9 cellular contexts compared by ENCODE assay signal in genomic region chr7:121872831-121873764, GRCh38. TPM values are rescaled to one million over a fixed set of nuclear protein-coding genes. Genes with fewer than 3 reads are reported as not detected.
DNase-seq lines count a peak whose midpoint lies in the region; ATAC-seq, FAIRE-seq and TF ChIP-seq lines count a peak whose summit lies in the region.
"Had no signal": no experiment of that assay in that cellular context is flagged by ENCODE, and none has a peak within 500 bp of the region (broad histone marks: within the 10 kb centered on the region; RNA-seq: fewer than 3 reads in every experiment).

Gene PTPRZ1, plus strand, starts transcription at chr7:121873161. Its CDS starts 339 bp downstream, at chr7:121873500.

- H3K4me3 ChIP-seq in H1 (ENCODE audit: extremely low read depth in 1 of 4, insufficient read depth in 2 of 4, low read depth in 3 of 4, low read length in 4 of 4) (peak within 1 kb of the TSS; percentile 89 to 95 (median 94)), lower lobe of right lung (peak within 1 kb of the TSS; percentile 51), thoracic aorta (peak within 1 kb of the TSS; percentile 83)

- in situ Hi-C loops in KBM-7 (cut with MboI; ENCODE audit: low pct_unique_long_range_greater_than_20kb, low sequenced_read_pairs), result no loop called here

- no peaks in the 10 kb centered on the region for H3K36me3 Mint-ChIP-seq in T-helper 1 cell treated with Interleukin-12 subunit alpha and Interleukin-12 subunit beta and Interleukin-4 antibody, amounts not matched to agents 30 μg/mL and 1 μg/mL, for 36 hours (ENCODE audit: low read depth)

- no peak within 1 kb of the TSS for H3K27ac Mint-ChIP-seq in T-helper 1 cell treated with Interleukin-12 subunit alpha and Interleukin-12 subunit beta and Interleukin-4 antibody, amounts not matched to agents 30 μg/mL and 1 μg/mL, for 36 hours

- H4K8ac ChIP-seq in H1 (ENCODE audit: extremely low read depth, insufficient read depth, low read length), result peak within 1 kb of the TSS; percentile 54

- H2BK120ac ChIP-seq in H1 (replicated peaks; ENCODE audit: low read depth, low read length), result peak within 1 kb of the TSS; percentile 82

- H3K4me1 ChIP-seq in H1 (replicated peaks in 1 of 4; ENCODE audit: control insufficient read depth in 3 of 4, insufficient read depth in 4 of 4, low read length in 3 of 4) (peaks cover 6 to 14% (median 13%) of the 10 kb centered on the region in 4 experiments; a peak in 4 of 7 replicates), lower lobe of right lung (no peaks in the 10 kb centered on the region), thoracic aorta (ENCODE audit: control insufficient read depth in 1 of 2, low read depth in 2 of 2) (peaks cover 0 to 19% of the 10 kb centered on the region in 2 donors)

- 1% methylated on average over 75 of the region's 85 CpGs; no CpG with 5 or more reads in 1 of the 2 experiments for WGBS in H1 (ENCODE audit: extremely low coverage in 1 of 2, insufficient coverage in 1 of 2, insufficient read length in 1 of 2, insufficient replicate concordance in 2 of 2, low coverage in 1 of 2, low lambda C conversion rate in 2 of 2, missing lambda C conversion rate in 1 of 2), 2 experiments

- peak within 1 kb of the TSS; percentile 95 for H3K56ac ChIP-seq in H1 (replicated peaks; ENCODE audit: insufficient read length, low read depth, low read length)

- peak within 1 kb of the TSS; percentile 89 for H2BK5ac ChIP-seq in H1 (ENCODE audit: low read depth, low read length)

- DNase-seq in T-helper 1 cell, result no peak
- peak; percentile 79 for DNase-seq in NCI-H526 treated with DMSO at 0.1 percent for 48 hours (lab: John Stamatoyannopoulos, UW)
- peak; percentile 23 to 86 for DNase-seq in H1 (ENCODE audit: low read depth in 1 of 2, low spot score in 2 of 2)
- DNase-seq in lower lobe of right lung, result peak; percentile 36
- DNase-seq in thoracic aorta (ENCODE audit: low spot score), result no peak
- DNase-seq in stimulated activated CD4-positive, alpha-beta T cell treated with anti-CD3 and anti-CD28 coated beads, Interleukin-1b, Interleukin-23, amount 100 ng/mL, for 48 hours, result no peak
- no peak for DNase-seq in KBM-7

- H2BK15ac ChIP-seq in H1 (ENCODE audit: low read length), result no peak within 1 kb of the TSS; the same call in 1 of the 2 replicates

- peaks cover 0 to 5% of the 10 kb centered on the region in 2 experiments for H4K20me1 ChIP-seq in H1 (replicated peaks in 1 of 2; ENCODE audit: control insufficient read depth in 1 of 2, insufficient read depth in 2 of 2, low read length in 2 of 2)

- peak within 1 kb of the TSS; percentile 75 for H4K5ac ChIP-seq in H1 (ENCODE audit: insufficient read length, low read depth, low read length)

- no peak within 1 kb of the TSS for H2BK20ac ChIP-seq in H1 (ENCODE audit: low read length)

- peak within 1 kb of the TSS; percentile 2 for H3K23ac ChIP-seq in H1 (ENCODE audit: insufficient read length)

- H3K27me3 Mint-ChIP-seq in T-helper 1 cell treated with Interleukin-12 subunit alpha and Interleukin-12 subunit beta and Interleukin-4 antibody, amounts not matched to agents 30 μg/mL and 1 μg/mL, for 36 hours (ENCODE audit: low read depth), result peaks cover 54% of the 10 kb centered on the region

- no peaks in the 10 kb centered on the region for H3K9me3 ChIP-seq in H1 (ENCODE audit: insufficient read depth in 2 of 2, low read depth in 1 of 2, low read length in 1 of 2)
- no peaks in the 10 kb centered on the region for H3K9me3 ChIP-seq in lower lobe of right lung
- no peaks in the 10 kb centered on the region for H3K9me3 ChIP-seq in thoracic aorta

- no peak for TF ChIP-seq CTCF in H1 (IDR thresholded peaks at IDR 0.05; ENCODE audit: control extremely low read depth in 1 of 3, insufficient read depth in 1 of 3, low read depth in 1 of 3, low read length in 3 of 3)
- no peak for TF ChIP-seq CTCF in lower lobe of right lung (IDR thresholded peaks at IDR 0.05)
- TF ChIP-seq CTCF in thoracic aorta (IDR thresholded peaks at IDR 0.05), result no peak

- peak; percentile 64 to 85 for TF ChIP-seq POLR2A in H1 (IDR thresholded peaks at IDR 0.05; ENCODE audit: control extremely low read depth in 1 of 2, low read depth in 2 of 2, low read length in 2 of 2)

- H4K91ac ChIP-seq in H1 (replicated peaks; ENCODE audit: insufficient read length, low read length), result peak within 1 kb of the TSS; percentile 90

- H2BK12ac ChIP-seq in H1 (ENCODE audit: low read depth, low read length), result peak within 1 kb of the TSS; percentile 77; the same call in 1 of the 2 replicates

- no peaks in the 10 kb centered on the region for H3K27me3 ChIP-seq in H1 (replicated peaks in 1 of 4; ENCODE audit: control insufficient read depth in 3 of 4, extremely low read depth in 1 of 4, insufficient read depth in 3 of 4, low read length in 3 of 4)
- H3K27me3 ChIP-seq in lower lobe of right lung (ENCODE audit: low read depth), result peaks cover 38% of the 10 kb centered on the region
- no peaks in the 10 kb centered on the region for H3K27me3 ChIP-seq in thoracic aorta (replicated peaks; ENCODE audit: insufficient read depth)

- no peak for TF ChIP-seq EP300 in H1 (IDR thresholded peaks at IDR 0.05; ENCODE audit: borderline replicate concordance in 1 of 2, low read depth in 2 of 2, low read length in 2 of 2)

- H3K36me3 ChIP-seq in H1 (ENCODE audit: control insufficient read depth in 2 of 4, insufficient read depth in 4 of 4, low read length in 3 of 4) (peaks cover 0 to 3% (median 0%) of the 10 kb centered on the region in 4 experiments; a peak in 1 of 8 replicates), lower lobe of right lung (no peaks in the 10 kb centered on the region), thoracic aorta (no peaks in the 10 kb centered on the region)

- CTCF ChIA-PET in H1 (lab: Charles Lee; ENCODE audit: partially characterized antibody), result interaction anchor here (0.6 to 0.9 kb wide), 5 partner anchors 74 to 801 kb away, joined by 3 to 4 read pairs (median 3); no protein-coding TSS in a partner anchor

- peak within 1 kb of the TSS; percentile 55; the same call in 1 of the 2 replicates for H2AFZ ChIP-seq in H1 (ENCODE audit: low read length)

- FAIRE-seq in H1 (lab: Jason Lieb, UNC), result no peak

- no peak within 1 kb of the TSS for H2AK5ac ChIP-seq in H1 (ENCODE audit: low read depth, low read length)

- POLR2A ChIA-PET in H1 (lab: Charles Lee; ENCODE audit: partially characterized antibody), result interaction anchor here (0.7 to 1.4 kb wide), 13 partner anchors 9 to 122 kb away, joined by 3 to 8 read pairs (median 5); no protein-coding TSS in a partner anchor

- H3K9ac ChIP-seq in H1 (replicated peaks in 1 of 4; ENCODE audit: extremely low read depth in 1 of 4, low read depth in 3 of 4, low read length in 3 of 4), result peak within 1 kb of the TSS; percentile 83 to 99 (median 88)

- H3K14ac ChIP-seq in H1 (ENCODE audit: insufficient read length), result peak within 1 kb of the TSS; percentile 56

- intact Hi-C loops in lower lobe of right lung (cut with DNase I), result no loop called here

- peaks cover 3% of the 10 kb centered on the region for H3K4me1 Mint-ChIP-seq in T-helper 1 cell treated with Interleukin-12 subunit alpha and Interleukin-12 subunit beta and Interleukin-4 antibody, amounts not matched to agents 30 μg/mL and 1 μg/mL, for 36 hours (ENCODE audit: low read depth)

- peak; percentile 73 to 83 for ATAC-seq in lower lobe of right lung
- ATAC-seq in thoracic aorta (ENCODE audit: insufficient number of reproducible peaks, low FRiP score, low read depth), result no peak

- H3K4me2 ChIP-seq in H1 (ENCODE audit: insufficient read depth in 1 of 2, low read depth in 2 of 2, low read length in 2 of 2), result peak within 1 kb of the TSS; percentile 88 to 96

- H3K4me3 Mint-ChIP-seq in T-helper 1 cell treated with Interleukin-12 subunit alpha and Interleukin-12 subunit beta and Interleukin-4 antibody, amounts not matched to agents 30 μg/mL and 1 μg/mL, for 36 hours, result peak within 1 kb of the TSS; percentile 68

- peaks cover 6% of the 10 kb centered on the region; the same call in 1 of the 2 replicates for H3K23me2 ChIP-seq in H1 (ENCODE audit: low read depth, low read length)

- H3K4ac ChIP-seq in H1 (replicated peaks; ENCODE audit: insufficient read length, low read depth, low read length), result peak within 1 kb of the TSS; percentile 44

- peak within 1 kb of the TSS; percentile 80 for H3K18ac ChIP-seq in H1 (ENCODE audit: extremely low read depth, low read length)

- H3K27ac ChIP-seq in H1 (ENCODE audit: low read depth, low read length), result peak within 1 kb of the TSS; percentile 55; the same call in 1 of the 2 replicates
- no peak within 1 kb of the TSS for H3K27ac ChIP-seq in lower lobe of right lung
- no peak within 1 kb of the TSS for H3K27ac ChIP-seq in thoracic aorta

- H3K79me2 ChIP-seq in H1 (ENCODE audit: control insufficient read depth in 1 of 2, insufficient read depth in 2 of 2, low read length in 2 of 2), result peaks cover 23 to 57% of the 10 kb centered on the region in 2 experiments

- H3K9me3 Mint-ChIP-seq in T-helper 1 cell treated with Interleukin-12 subunit alpha and Interleukin-12 subunit beta and Interleukin-4 antibody, amounts not matched to agents 30 μg/mL and 1 μg/mL, for 36 hours, result no peaks in the 10 kb centered on the region

- no peaks in the 10 kb centered on the region; the same call in 1 of the 2 replicates for H3K79me1 ChIP-seq in H1 (ENCODE audit: low read depth, low read length)

- TF ChIP-seq RAD21 in H1 (IDR thresholded peaks at IDR 0.05 in 1 of 2, conservative IDR thresholded peaks at IDR 0.05 in 1 of 2; ENCODE audit: low read depth in 2 of 2, low read length in 2 of 2), result 0 out of 4 replicates have a peak, but pooled peaks of 1 of the 2 experiments have one; percentile 0

TF ChIP-seq in H1, 55 proteins besides CTCF, POLR2A, EP300 and RAD21 (continues in another document):
- peak; percentile 36; the same call in 1 of the 2 replicates for TF ChIP-seq EGR1 (IDR thresholded peaks at IDR 0.05; ENCODE audit: borderline replicate concordance, low read depth, low read length)
- peak; percentile 87 for TF ChIP-seq TAF7 (optimal IDR thresholded peaks at IDR 0.05; ENCODE audit: borderline replicate concordance, low read depth, low read length)
- peak; percentile 69 for TF ChIP-seq PHF8 (conservative IDR thresholded peaks at IDR 0.05; ENCODE audit: low read depth, low read length)
- no peak for TF ChIP-seq SIN3A (conservative IDR thresholded peaks at IDR 0.05 in 1 of 2, IDR thresholded peaks at IDR 0.05 in 1 of 2; ENCODE audit: low read depth in 1 of 2, low read length in 2 of 2)
- peak in 1 of 2 experiments; percentile 4; a peak in 1 of 4 replicates for TF ChIP-seq HDAC2 (IDR thresholded peaks at IDR 0.05; ENCODE audit: borderline replicate concordance in 1 of 2, low read depth in 2 of 2, low read length in 2 of 2)
- TF ChIP-seq ASH2L (IDR thresholded peaks at IDR 0.05; ENCODE audit: low read length), result no peak
- no peak for TF ChIP-seq RFX5 (IDR thresholded peaks at IDR 0.05; ENCODE audit: borderline replicate concordance, low read depth, low read length)

RNA-seq across cellular contexts. Expression of gene PTPRZ1, which starts in this region (rescaled TPM):
- total RNA-seq in H1 (2021; fragmentation: NEBNext Ultra II Directional; extraction: Animal tissue kit (Norgen Biotek cat#: 25700)), result 123 and 135 TPM in 2 replicates
- 70.1 and 112 TPM in 2 replicates for polyA plus RNA-seq in H1 (2011; rRNA removed)
- 122 TPM for polyA plus RNA-seq in H1 (2011; cell fraction: cytosol; rRNA removed)
- 120 TPM for polyA plus RNA-seq in H1 (2011; cell fraction: nucleus; rRNA removed)
- polyA plus RNA-seq in H1 (2012, experiment 1 of 2), result 103 to 173 TPM (median 139 TPM) in 4 replicates
- polyA plus RNA-seq in H1 (2012, experiment 2 of 2), result 9.4 TPM
- 145 TPM for polyA plus RNA-seq in H1 (2013, experiment 1 of 2)
- 124 TPM for polyA plus RNA-seq in H1 (2013, experiment 2 of 2)
- 258 and 416 TPM in 2 replicates for polyA minus RNA-seq in H1 (2011; rRNA and poly(A)+ RNA removed)
- polyA minus RNA-seq in H1 (2011; cell fraction: cytosol; rRNA and poly(A)+ RNA removed), result 110 TPM
- 571 TPM for polyA minus RNA-seq in H1 (2011; cell fraction: nucleus; rRNA and poly(A)+ RNA removed)
- total RNA-seq in lower lobe of right lung (1.9 TPM), thoracic aorta (10 to 100 TPM in 1 of 2 donors, 1 to 10 TPM in 1; 5.1 to 11.7 TPM)
- total RNA-seq: activated CD8-positive, alpha-beta memory T cell treated with anti-CD3 and anti-CD28 coated beads for 36 hours had no signal

Comparison
In these comparisons a context has a peak if more than half of its experiments do, and no peak if none do; other contexts are left out.
1. DNase-seq: peak in NCI-H526 treated with DMSO at 0.1 percent for 48 hours (single experiment), H1 (2 of 2) and lower lobe of right lung (single experiment); none in T-helper 1 cell (0 of 5), thoracic aorta (single experiment), stimulated activated CD4-positive, alpha-beta T cell treated with anti-CD3 and anti-CD28 coated beads, Interleukin-1b, Interleukin-23, amount 100 ng/mL, for 48 hours (single experiment) and KBM-7 (single experiment).
2. Peak in every context shown above with its lines, with median percentiles within 50 percentile points of each other: H3K4me3 ChIP-seq.